In genomic region chr17:81921531-81921862, GRCh38 we compare ENCODE assay signal across 1 cellular context.
TF ChIP-seq lines count a peak whose summit lies in the region.

No MANE protein-coding gene starts in this region.

TF ChIP-seq in HepG2, 621 proteins besides CTCF, POLR2A, EP300 and RAD21:
- TF ChIP-seq ZNF7 (CRISPR knock-in tag; IDR thresholded peaks at IDR 0.05) = no peak
- no peak for TF ChIP-seq GPN1 (CRISPR knock-in tag; IDR thresholded peaks at IDR 0.05; ENCODE audit: borderline replicate concordance)
- no peak for TF ChIP-seq SNAPC2 (CRISPR knock-in tag; IDR thresholded peaks at IDR 0.05)
